Comparison of ENCODE assay signal across 11 cellular contexts in genomic region chr1:116006486-116006964, GRCh38. TPM values are rescaled to one million over a fixed set of nuclear protein-coding genes. Genes with fewer than 3 reads are reported as not detected.
DNase-seq lines count a peak whose midpoint lies in the region; ATAC-seq, FAIRE-seq and TF ChIP-seq lines count a peak whose summit lies in the region.
"Had no signal": no experiment of that assay in that cellular context is flagged by ENCODE, and none has a peak within 500 bp of the region (broad histone marks: within the 10 kb centered on the region; RNA-seq: fewer than 3 reads in every experiment).

No MANE protein-coding gene starts in this region.

- H3K27ac ChIP-seq in effector memory CD4-positive, alpha-beta T cell (ENCODE audit: insufficient read depth, low read length, poor library complexity, severe bottlenecking), result no peak overlapping the region
- peak overlapping the region in 3 of 8 donors; percentile 51 to 67 (median 60) for H3K27ac ChIP-seq in spleen

- intact Hi-C loops in cardiac septum (cut with DNase I) (no loop called here), spleen (cut with DNase I; ENCODE audit: low total_unique reads) (no loop called here)

- H3K36me3 ChIP-seq in effector memory CD4-positive, alpha-beta T cell (ENCODE audit: control insufficient read depth, insufficient read depth, low read length), result no peaks in the 10 kb centered on the region
- peaks cover 0 to 53% (median 0%) of the 10 kb centered on the region in 6 donors for H3K36me3 ChIP-seq in spleen

- TF ChIP-seq POLR2A in spleen (IDR thresholded peaks at IDR 0.05), result no peak

- WGBS in spleen, 5 donors, result 32 to 43% (median 33%) methylated on average over 3 of the region's 3 CpGs

- H3K4me3 ChIP-seq in effector memory CD4-positive, alpha-beta T cell (ENCODE audit: insufficient read depth, low read depth, low read length, poor library complexity, severe bottlenecking), result peak overlapping the region; percentile 32
- peak overlapping the region in 1 of 8 donors; percentile 1 for H3K4me3 ChIP-seq in spleen

- no peak for DNase-seq in effector memory CD4-positive, alpha-beta T cell
- DNase-seq in cardiac septum (ENCODE audit: low spot score) (no peak), D721Med (ENCODE audit: insufficient read length, low spot score) (no peak), iPS-NIHi11 (ENCODE audit: low spot score) (no peak), spleen (no peak)
- DNase-seq: kidney glomerular epithelial cell had no signal

- FAIRE-seq in D721Med (lab: Jason Lieb, UNC), result no peak
- FAIRE-seq: TTC549 had no signal

- no peaks in the 10 kb centered on the region for H3K9me3 ChIP-seq in effector memory CD4-positive, alpha-beta T cell (ENCODE audit: control insufficient read depth, low read length)
- no peaks in the 10 kb centered on the region for H3K9me3 ChIP-seq in spleen

- peaks cover 6% of the 10 kb centered on the region for H3K4me1 ChIP-seq in effector memory CD4-positive, alpha-beta T cell (ENCODE audit: control insufficient read depth, insufficient read depth, low read length, poor library complexity, severe bottlenecking)
- peaks cover 0 to 36% (median 11%) of the 10 kb centered on the region in 6 donors for H3K4me1 ChIP-seq in spleen

- H3K27me3 ChIP-seq in effector memory CD4-positive, alpha-beta T cell (replicated peaks; ENCODE audit: control insufficient read depth, insufficient read depth, low read length, poor library complexity, severe bottlenecking), result no peaks in the 10 kb centered on the region
- H3K27me3 ChIP-seq in spleen (replicated peaks in 1 of 7), result no peaks in the 10 kb centered on the region

- TF ChIP-seq CTCF in D721Med (IDR thresholded peaks at IDR 0.05; ENCODE audit: insufficient read depth, missing control alignments), result no peak
- no peak for TF ChIP-seq CTCF in spleen (IDR thresholded peaks at IDR 0.05 in 8 of 11, conservative IDR thresholded peaks at IDR 0.05 in 3 of 11)

- ATAC-seq in GM18502 (IDR thresholded peaks at IDR 0.05; ENCODE audit: poor library complexity, unreplicated experiment), result peak; percentile 98
- ATAC-seq in GM21423 (IDR thresholded peaks at IDR 0.05; ENCODE audit: unreplicated experiment), result peak; percentile 94
- ATAC-seq in HG03378 (IDR thresholded peaks at IDR 0.05; ENCODE audit: unreplicated experiment), result peak; percentile 94

RNA-seq across cellular contexts. Expression of gene SLC22A15, which starts 30.2 kb away (rescaled TPM):
- total RNA-seq in cardiac septum (9.8 TPM), spleen (10 to 100 TPM in 6 of 7 donors, 1 to 10 TPM in 1; 8.3 to 24.8 (median 12.9) TPM)
- polyA plus RNA-seq in spleen, result 1 to 10 TPM; 1.2 to 2.6 (median 2.3) TPM
- total RNA-seq: G401 had no signal
